Comparison of ENCODE assay signal across 20 cellular contexts in genomic region chr6:128244751-128245405, GRCh38.
A peak's percentile ranks its signal among the peaks of the same experiment; 100 is the strongest.
DNase-seq lines count a peak whose midpoint lies in the region; ATAC-seq, FAIRE-seq and TF ChIP-seq lines count a peak whose summit lies in the region.
"Had no signal": no experiment of that assay in that cellular context is flagged by ENCODE, and none has a peak within 500 bp of the region (broad histone marks: within the 10 kb centered on the region; RNA-seq: fewer than 3 reads in every experiment).

No MANE protein-coding gene starts in this region.

- H3K27me3 Mint-ChIP-seq in chondrocyte (ENCODE audit: low read depth): no peaks in the 10 kb centered on the region
- H3K27me3 Mint-ChIP-seq: B cell; CD4-positive, alpha-beta T cell had no signal

- H3K9me3 ChIP-seq in osteoblast (ENCODE audit: low read depth, low read length): no peaks in the 10 kb centered on the region

- TF ChIP-seq CTCF in chondrocyte (IDR thresholded peaks at IDR 0.05) (no peak), osteoblast (IDR thresholded peaks at IDR 0.05; ENCODE audit: extremely low read depth, low read depth, low read length) (no peak)

- no peaks in the 10 kb centered on the region for H3K36me3 Mint-ChIP-seq in chondrocyte (ENCODE audit: low read depth)

- no peaks in the 10 kb centered on the region for H3K36me3 ChIP-seq in osteoblast (ENCODE audit: insufficient read depth, low read length)

- peaks cover 35% of the 10 kb centered on the region for H3K4me1 Mint-ChIP-seq in chondrocyte (ENCODE audit: low read depth)

- H3K27me3 ChIP-seq in osteoblast (ENCODE audit: insufficient read depth, low read length): no peaks in the 10 kb centered on the region

- H3K4me3 Mint-ChIP-seq in chondrocyte (ENCODE audit: unreplicated experiment): no peak overlapping the region
- H3K4me3 Mint-ChIP-seq: B cell; CD4-positive, alpha-beta T cell had no signal

- H3K4me3 ChIP-seq in osteoblast (ENCODE audit: insufficient read depth, low read length): no peak overlapping the region
- H3K4me3 ChIP-seq: K562 had no signal

- no peaks in the 10 kb centered on the region for H4K20me1 ChIP-seq in osteoblast (ENCODE audit: insufficient read depth, low read length)

- no peak overlapping the region for H2AFZ ChIP-seq in osteoblast (ENCODE audit: low read length)

- peak; percentile 5 for FAIRE-seq in GM18507 (lab: Jason Lieb, UNC)
- FAIRE-seq: GM19239, K562, RCC 7860 had no signal

- peak overlapping the region; percentile 41 for H3K27ac Mint-ChIP-seq in chondrocyte (ENCODE audit: unreplicated experiment)
- H3K27ac Mint-ChIP-seq: B cell; CD4-positive, alpha-beta T cell had no signal

- H3K4me1 ChIP-seq in osteoblast (ENCODE audit: insufficient read depth, low read length): no peaks in the 10 kb centered on the region

- DNase-seq in GM18507 (ENCODE audit: extremely low spot score, insufficient read length, low read depth) (no peak), OCI-M1 (lab: John Stamatoyannopoulos, UW) (peak; percentile 42), chondrocyte (ENCODE audit: low spot score) (no peak), osteoblast (ENCODE audit: insufficient read length, low spot score, missing footprints) (no peak), GM19238 (ENCODE audit: insufficient read length, low spot score) (no peak), HuH-7 (ENCODE audit: low spot score) (no peak), hippocampal formation (lab: John Stamatoyannopoulos, UW) (no peak)
- DNase-seq: CD4-positive, alpha-beta T cell; DND-41; NCI-H1092 treated with DMSO at 0.1 percent for 48 hours; NCI-H187; NCI-H446; NCI-H82; SIG-M5; SW 1271 had no signal

- peaks cover 28% of the 10 kb centered on the region for H3K79me2 ChIP-seq in osteoblast (ENCODE audit: insufficient read depth, low read length)

- H3K4me2 ChIP-seq in osteoblast (ENCODE audit: insufficient read depth, low read length): peak overlapping the region; percentile 26

- no peaks in the 10 kb centered on the region for H3K9me3 Mint-ChIP-seq in chondrocyte (ENCODE audit: low read depth)
- H3K9me3 Mint-ChIP-seq: CD4-positive, alpha-beta T cell had no signal

- no peak overlapping the region for H3K27ac ChIP-seq in osteoblast (ENCODE audit: low read depth, low read length)

- ATAC-seq in activated CD4-positive, CD25-positive, alpha-beta regulatory T cell treated with anti-CD3 and anti-CD28 coated beads, Interleukin-2, amount 50 U/mL, for 24 hours: no peak
- ATAC-seq: K562 had no signal
